Comparison of ENCODE assay signal across 8 cellular contexts in genomic region chr11:118689852-118690552, GRCh38. TPM values are rescaled to one million over a fixed set of nuclear protein-coding genes. Genes with fewer than 3 reads are reported as not detected.
DNase-seq lines count a peak whose midpoint lies in the region; ATAC-seq and TF ChIP-seq lines count a peak whose summit lies in the region.

No MANE protein-coding gene starts in this region.

- TF ChIP-seq POLR2A in thyroid gland (IDR thresholded peaks at IDR 0.05): peak in 1 of 2 donors; percentile 28

- H3K9me2 ChIP-seq in SU-DHL-6 (replicated peaks; ENCODE audit: insufficient read depth, low read length): no peaks in the 10 kb centered on the region

- H3K36me3 Mint-ChIP-seq in activated naive CD8-positive, alpha-beta T cell treated with anti-CD3 and anti-CD28 coated beads, Interleukin-2, amount 50 U/mL, for 24 hours (ENCODE audit: low read depth): no peaks in the 10 kb centered on the region

- H3F3A ChIP-seq in SU-DHL-6 (ENCODE audit: insufficient read depth): no peaks in the 10 kb centered on the region

- H3K4me3 ChIP-seq in SU-DHL-6 (ENCODE audit: insufficient read depth, low read length, poor library complexity, severe bottlenecking) (no peak overlapping the region), cardiac muscle cell (peak overlapping the region; percentile 15), parathyroid adenoma (ENCODE audit: low read depth, low read length) (peak overlapping the region; percentile 41), thyroid gland (replicated peaks in 1 of 3) (no peak overlapping the region)

- no peaks in the 10 kb centered on the region for H3K9me3 Mint-ChIP-seq in activated naive CD8-positive, alpha-beta T cell treated with anti-CD3 and anti-CD28 coated beads, Interleukin-2, amount 50 U/mL, for 24 hours

- H3K36me3 ChIP-seq in SU-DHL-6 (ENCODE audit: low read length) (no peaks in the 10 kb centered on the region), cardiac muscle cell (no peaks in the 10 kb centered on the region), parathyroid adenoma (ENCODE audit: control insufficient read depth, insufficient read depth, low read length) (no peaks in the 10 kb centered on the region), thyroid gland (no peaks in the 10 kb centered on the region)

- peak overlapping the region; percentile 71 for H3K4me3 Mint-ChIP-seq in activated naive CD8-positive, alpha-beta T cell treated with anti-CD3 and anti-CD28 coated beads, Interleukin-2, amount 50 U/mL, for 24 hours

- H3K9ac ChIP-seq in SU-DHL-6 (ENCODE audit: low read length): peak overlapping the region; percentile 46
- H3K9ac ChIP-seq in parathyroid adenoma: no peak overlapping the region

- H3K27me3 ChIP-seq in SU-DHL-6 (ENCODE audit: low read length): no peaks in the 10 kb centered on the region
- no peaks in the 10 kb centered on the region for H3K27me3 ChIP-seq in cardiac muscle cell
- no peaks in the 10 kb centered on the region for H3K27me3 ChIP-seq in parathyroid adenoma (ENCODE audit: control insufficient read depth, insufficient read depth, low read length)
- no peaks in the 10 kb centered on the region for H3K27me3 ChIP-seq in thyroid gland

- peak; percentile 57 for DNase-seq in GDM1 (lab: John Stamatoyannopoulos, UW)
- DNase-seq in NCI-H1092 (lab: John Stamatoyannopoulos, UW): peak; percentile 85
- DNase-seq in activated naive CD8-positive, alpha-beta T cell treated with anti-CD3 and anti-CD28 coated beads, Interleukin-2, amount 50 U/mL, for 24 hours: peak; percentile 87
- DNase-seq in cardiac muscle cell (ENCODE audit: low read depth in 1 of 2, low spot score in 1 of 2): peak; percentile 89 to 91
- peak; percentile 96 to 98 for DNase-seq in thyroid gland

- ATAC-seq in HG02571 (IDR thresholded peaks at IDR 0.05; ENCODE audit: unreplicated experiment): peak; percentile 75
- peak; percentile 88 for ATAC-seq in activated naive CD8-positive, alpha-beta T cell treated with anti-CD3 and anti-CD28 coated beads, Interleukin-2, amount 50 U/mL, for 24 hours

- H2AFZ ChIP-seq in SU-DHL-6 (ENCODE audit: low read depth, low read length, severe bottlenecking) (peak overlapping the region; percentile 63), parathyroid adenoma (peak overlapping the region; percentile 81)

- H3K27ac ChIP-seq in SU-DHL-6 (ENCODE audit: low read depth, low read length) (no peak overlapping the region), cardiac muscle cell (peak overlapping the region; percentile 25), parathyroid adenoma (no peak overlapping the region), thyroid gland (peak overlapping the region; percentile 53 to 79 (median 76))

- peaks cover 41% of the 10 kb centered on the region for H3K4me1 Mint-ChIP-seq in activated naive CD8-positive, alpha-beta T cell treated with anti-CD3 and anti-CD28 coated beads, Interleukin-2, amount 50 U/mL, for 24 hours

- intact Hi-C loops in thyroid gland (cut with DNase I): loop anchor here (5.0 to 10.0 kb wide), 2 partner anchors 85 to 267 kb away; partner anchors contain the start of gene UPK2

- peak; percentile 95 for TF ChIP-seq CTCF in SU-DHL-6 (IDR thresholded peaks at IDR 0.05; ENCODE audit: insufficient read depth, low read length, poor library complexity, severe bottlenecking)
- TF ChIP-seq CTCF in cardiac muscle cell (IDR thresholded peaks at IDR 0.05; ENCODE audit: low read depth, low read length): peak; percentile 80
- TF ChIP-seq CTCF in parathyroid adenoma (IDR thresholded peaks at IDR 0.05): peak; percentile 56
- peak; percentile 78 to 96 (median 93) for TF ChIP-seq CTCF in thyroid gland (IDR thresholded peaks at IDR 0.05)

- H3K27me3 Mint-ChIP-seq in activated naive CD8-positive, alpha-beta T cell treated with anti-CD3 and anti-CD28 coated beads, Interleukin-2, amount 50 U/mL, for 24 hours: peaks cover 4% of the 10 kb centered on the region

- H3K27ac Mint-ChIP-seq in activated naive CD8-positive, alpha-beta T cell treated with anti-CD3 and anti-CD28 coated beads, Interleukin-2, amount 50 U/mL, for 24 hours: peak overlapping the region; percentile 61

- H3K79me2 ChIP-seq in SU-DHL-6 (ENCODE audit: insufficient read depth, low read length) (no peaks in the 10 kb centered on the region), parathyroid adenoma (no peaks in the 10 kb centered on the region)

- H3K9me3 ChIP-seq in SU-DHL-6 (ENCODE audit: insufficient read depth, low read length): no peaks in the 10 kb centered on the region
- H3K9me3 ChIP-seq in cardiac muscle cell (ENCODE audit: low read depth): no peaks in the 10 kb centered on the region
- H3K9me3 ChIP-seq in parathyroid adenoma (ENCODE audit: control insufficient read depth, low read length): no peaks in the 10 kb centered on the region
- no peaks in the 10 kb centered on the region for H3K9me3 ChIP-seq in thyroid gland

- H3K4me1 ChIP-seq in cardiac muscle cell (ENCODE audit: low read depth): no peaks in the 10 kb centered on the region
- no peaks in the 10 kb centered on the region for H3K4me1 ChIP-seq in parathyroid adenoma
- peaks cover 5 to 13% of the 10 kb centered on the region in 2 donors for H3K4me1 ChIP-seq in thyroid gland

- no peaks in the 10 kb centered on the region for H4K20me1 ChIP-seq in SU-DHL-6 (ENCODE audit: low read depth, low read length)

- peak overlapping the region; percentile 58 for H3K4me2 ChIP-seq in SU-DHL-6 (ENCODE audit: low read depth, low read length, poor library complexity, severe bottlenecking)
- H3K4me2 ChIP-seq in parathyroid adenoma (ENCODE audit: low read length): peak overlapping the region; percentile 61

- WGBS in thyroid gland, 2 donors: 0 to 27% methylated on average over 1 to 7 of the region's 30 CpGs

RNA-seq across cellular contexts. Expression of gene TREH, which starts 10.6 kb away (rescaled TPM):
- total RNA-seq in cardiac muscle cell (not detected in 2 replicates), thyroid gland (not detected)
- 0.42 TPM in 1 of 2 replicates, not detected in the other for polyA plus RNA-seq in cardiac muscle cell

Comparison
In these comparisons a context has a peak if more than half of its experiments do, and no peak if none do; other contexts are left out.
1. H3K27ac ChIP-seq: peak in cardiac muscle cell (single experiment) and thyroid gland (3 of 3); none in SU-DHL-6 (single experiment) and parathyroid adenoma (single experiment).
2. H3K4me3 ChIP-seq: peak in cardiac muscle cell (single experiment) and parathyroid adenoma (single experiment); none in SU-DHL-6 (single experiment) and thyroid gland (0 of 3).
3. Peak in every context shown above with its lines, with median percentiles within 50 percentile points of each other: DNase-seq and CTCF ChIP-seq.